ENCODE assay signal across 19 cellular contexts in the genomic region with DNA sequence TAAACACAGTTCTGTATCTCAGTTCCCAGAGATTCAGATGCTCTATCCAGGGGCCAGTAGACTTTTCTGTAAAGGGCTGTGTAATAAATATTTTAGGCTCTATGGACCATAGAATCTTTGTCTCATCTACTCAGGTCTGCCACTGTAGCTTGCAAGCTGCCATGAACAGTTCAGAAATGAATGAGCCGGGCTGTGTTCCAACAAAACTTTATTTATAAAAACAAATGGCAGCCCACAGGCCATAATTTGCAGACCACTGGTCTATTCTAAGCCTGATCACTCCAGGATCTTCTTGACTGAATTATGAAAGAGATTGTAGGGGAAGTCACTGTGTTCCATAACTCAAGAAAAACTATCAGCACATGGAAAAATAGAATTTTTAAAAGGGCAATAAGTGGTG.
"Had no signal": no experiment of that assay in that cellular context is flagged by ENCODE, and none has a peak within 500 bp of the region (broad histone marks: within the 10 kb centered on the region; RNA-seq: fewer than 3 reads in every experiment).

No MANE protein-coding gene starts in this region.

- H3K27ac ChIP-seq: gastrocnemius medialis had no signal

- H3K9me3 Mint-ChIP-seq: activated CD4-positive, alpha-beta T cell treated with anti-CD3 and anti-CD28 coated beads, Interleukin-2, amount 10 ng/mL, durations not matched to agents 7 days and 5 days; activated T-cell treated with anti-CD3 and anti-CD28 coated beads, Interleukin-2, amount 50 U/mL, for 72 hours; brain; central memory CD8-positive, alpha-beta T cell; dendritic cell treated with granulocyte-macrophage colony-stimulating factor and Interleukin-4, amounts not matched to agents 40 ng/mL and 50 ng/mL, for 4 days; effector memory CD8-positive, alpha-beta T cell; mesothelial cell of epicardium had no signal

- DNase-seq: activated CD4-positive, alpha-beta T cell treated with anti-CD3 and anti-CD28 coated beads, Interleukin-2, amount 10 ng/mL, durations not matched to agents 7 days and 5 days; activated CD4-positive, CD25-positive, alpha-beta regulatory T cell; activated CD8-positive, alpha-beta memory T cell treated with anti-CD3 and anti-CD28 coated beads, Interleukin-2, amount 50 U/mL, for 48 hours; activated gamma-delta T cell; activated T-cell treated with anti-CD3 and anti-CD28 coated beads, Interleukin-2, amount 50 U/mL, for 72 hours; amniotic stem cell; effector memory CD8-positive, alpha-beta T cell; gastrocnemius medialis; kidney; stimulated activated CD4-positive, alpha-beta T cell treated with anti-CD3 and anti-CD28 coated beads, Interleukin-4, amount 100 ng/mL, for 24 hours; stimulated activated naive CD4-positive, alpha-beta T cell; substantia nigra; SW 1271; trophoblast cell had no signal

- ATAC-seq: activated T-cell treated with anti-CD3 and anti-CD28 coated beads, Interleukin-2, amount 50 U/mL, for 72 hours; effector memory CD8-positive, alpha-beta T cell; gastrocnemius medialis had no signal

- H3K27me3 ChIP-seq: gastrocnemius medialis had no signal

- H3K27ac Mint-ChIP-seq: activated CD4-positive, alpha-beta T cell treated with anti-CD3 and anti-CD28 coated beads, Interleukin-2, amount 10 ng/mL, durations not matched to agents 7 days and 5 days; activated naive CD8-positive, alpha-beta T cell; activated T-cell treated with anti-CD3 and anti-CD28 coated beads, Interleukin-2, amount 50 U/mL, for 72 hours; dendritic cell treated with granulocyte-macrophage colony-stimulating factor and Interleukin-4, amounts not matched to agents 40 ng/mL and 50 ng/mL, for 4 days; effector memory CD8-positive, alpha-beta T cell had no signal

- H3K9me3 ChIP-seq: gastrocnemius medialis had no signal

- H3K4me3 Mint-ChIP-seq: activated CD4-positive, alpha-beta T cell treated with anti-CD3 and anti-CD28 coated beads, Interleukin-2, amount 10 ng/mL, durations not matched to agents 7 days and 5 days; activated naive CD8-positive, alpha-beta T cell; activated T-cell treated with anti-CD3 and anti-CD28 coated beads, Interleukin-2, amount 50 U/mL, for 72 hours; central memory CD8-positive, alpha-beta T cell; dendritic cell treated with granulocyte-macrophage colony-stimulating factor and Interleukin-4, amounts not matched to agents 40 ng/mL and 50 ng/mL, for 4 days; effector memory CD8-positive, alpha-beta T cell; mesothelial cell of epicardium had no signal

- H3K36me3 ChIP-seq: gastrocnemius medialis had no signal

- H3K4me3 ChIP-seq: gastrocnemius medialis had no signal

- H3K4me1 Mint-ChIP-seq: activated CD4-positive, alpha-beta T cell treated with anti-CD3 and anti-CD28 coated beads, Interleukin-2, amount 10 ng/mL, durations not matched to agents 7 days and 5 days; central memory CD8-positive, alpha-beta T cell; mesothelial cell of epicardium had no signal

- H3K27me3 Mint-ChIP-seq: activated CD4-positive, alpha-beta T cell treated with anti-CD3 and anti-CD28 coated beads, Interleukin-2, amount 10 ng/mL, durations not matched to agents 7 days and 5 days; activated naive CD8-positive, alpha-beta T cell; brain; central memory CD8-positive, alpha-beta T cell; dendritic cell treated with granulocyte-macrophage colony-stimulating factor and Interleukin-4, amounts not matched to agents 40 ng/mL and 50 ng/mL, for 4 days; effector memory CD8-positive, alpha-beta T cell had no signal
